15 cellular contexts compared by ENCODE assay signal in genomic region chr7:16025696-16026095, GRCh38.
DNase-seq lines count a peak whose midpoint lies in the region; ATAC-seq and TF ChIP-seq lines count a peak whose summit lies in the region.
"Had no signal": no experiment of that assay in that cellular context is flagged by ENCODE, and none has a peak within 500 bp of the region (broad histone marks: within the 10 kb centered on the region; RNA-seq: fewer than 3 reads in every experiment).

No MANE protein-coding gene starts in this region.

- no peak for ATAC-seq in Right ventricle myocardium inferior
- ATAC-seq in activated naive CD4-positive, alpha-beta T cell treated with anti-CD3 and anti-CD28 coated beads, Interleukin-2, amount 50 U/mL, for 72 hours: no peak

- H3K36me3 ChIP-seq in right atrium auricular region: no peaks in the 10 kb centered on the region
- H3K36me3 ChIP-seq: SJCRH30 had no signal

- H3K36me3 Mint-ChIP-seq in activated naive CD4-positive, alpha-beta T cell treated with anti-CD3 and anti-CD28 coated beads, Interleukin-2, amount 50 U/mL, for 72 hours: no peaks in the 10 kb centered on the region
- no peaks in the 10 kb centered on the region for H3K36me3 Mint-ChIP-seq in endothelial cell (ENCODE audit: low read depth, unreplicated experiment)

- no peak overlapping the region for H3K4me3 ChIP-seq in right atrium auricular region
- H3K4me3 ChIP-seq: PC-9, SJCRH30 had no signal

- H3K27me3 ChIP-seq in right atrium auricular region: no peaks in the 10 kb centered on the region
- H3K27me3 ChIP-seq: SJCRH30 had no signal

- H3K4me1 Mint-ChIP-seq in endothelial cell (ENCODE audit: unreplicated experiment): peaks cover 19% of the 10 kb centered on the region
- H3K4me1 Mint-ChIP-seq: B cell had no signal

- H3K4me3 Mint-ChIP-seq in endothelial cell (ENCODE audit: unreplicated experiment): no peak overlapping the region
- H3K4me3 Mint-ChIP-seq: B cell had no signal

- DNase-seq in NCI-H1092 treated with DMSO at 0.1 percent for 48 hours (lab: John Stamatoyannopoulos, UW) (peak; percentile 9), NCI-H1092 (lab: John Stamatoyannopoulos, UW) (no peak), right atrium auricular region (ENCODE audit: low spot score) (no peak), Right ventricle myocardium inferior (ENCODE audit: missing footprints) (no peak), myocyte (ENCODE audit: low read depth) (peak; percentile 80), amniotic stem cell (lab: John Stamatoyannopoulos, UW) (no peak), endothelial cell (ENCODE audit: low spot score) (no peak)
- DNase-seq in activated naive CD4-positive, alpha-beta T cell treated with anti-CD3 and anti-CD28 coated beads, Interleukin-2, amount 50 U/mL, for 72 hours (ENCODE audit: low spot score in 2 of 2): no peak
- DNase-seq: 8988T, NCI-H187 treated with DMSO at 0.1 percent for 48 hours, NCI-H524 treated with DMSO at 0.1 percent for 48 hours, PC-9 had no signal

- no peak overlapping the region for H3K27ac Mint-ChIP-seq in activated naive CD4-positive, alpha-beta T cell treated with anti-CD3 and anti-CD28 coated beads, Interleukin-2, amount 50 U/mL, for 72 hours
- no peak overlapping the region for H3K27ac Mint-ChIP-seq in endothelial cell (ENCODE audit: unreplicated experiment)
- H3K27ac Mint-ChIP-seq: B cell had no signal

- TF ChIP-seq CTCF in right atrium auricular region (IDR thresholded peaks at IDR 0.05) (no peak), endothelial cell (IDR thresholded peaks at IDR 0.05; ENCODE audit: unreplicated experiment) (no peak)

- H3K27ac ChIP-seq in right atrium auricular region: peak overlapping the region; percentile 62 to 87
- H3K27ac ChIP-seq: PC-9, RWPE1, SJCRH30 had no signal

- intact Hi-C loops in Right ventricle myocardium inferior (cut with DNase I): no loop called here

- no peaks in the 10 kb centered on the region for H3K9me3 ChIP-seq in right atrium auricular region
- H3K9me3 ChIP-seq: SJCRH30 had no signal

- H3K4me1 ChIP-seq in right atrium auricular region: peaks cover 0 to 53% of the 10 kb centered on the region in 2 donors

- H3K27me3 Mint-ChIP-seq in endothelial cell (ENCODE audit: unreplicated experiment): no peaks in the 10 kb centered on the region
- H3K27me3 Mint-ChIP-seq: B cell had no signal

- H3K9me3 Mint-ChIP-seq in activated naive CD4-positive, alpha-beta T cell treated with anti-CD3 and anti-CD28 coated beads, Interleukin-2, amount 50 U/mL, for 72 hours: peaks cover 0 to 3% of the 10 kb centered on the region in 2 donors
- H3K9me3 Mint-ChIP-seq in endothelial cell (ENCODE audit: unreplicated experiment): no peaks in the 10 kb centered on the region

Comparison
In these comparisons a context has a peak if more than half of its experiments do, and no peak if none do; other contexts are left out.
1. DNase-seq: peak in NCI-H1092 treated with DMSO at 0.1 percent for 48 hours (single experiment) and myocyte (single experiment); none in NCI-H1092 (single experiment), right atrium auricular region (single experiment), Right ventricle myocardium inferior (single experiment), activated naive CD4-positive, alpha-beta T cell treated with anti-CD3 and anti-CD28 coated beads, Interleukin-2, amount 50 U/mL, for 72 hours (0 of 2), amniotic stem cell (single experiment) and endothelial cell (single experiment).